Comparison of ENCODE assay signal across 2 cellular contexts in the genomic region with DNA sequence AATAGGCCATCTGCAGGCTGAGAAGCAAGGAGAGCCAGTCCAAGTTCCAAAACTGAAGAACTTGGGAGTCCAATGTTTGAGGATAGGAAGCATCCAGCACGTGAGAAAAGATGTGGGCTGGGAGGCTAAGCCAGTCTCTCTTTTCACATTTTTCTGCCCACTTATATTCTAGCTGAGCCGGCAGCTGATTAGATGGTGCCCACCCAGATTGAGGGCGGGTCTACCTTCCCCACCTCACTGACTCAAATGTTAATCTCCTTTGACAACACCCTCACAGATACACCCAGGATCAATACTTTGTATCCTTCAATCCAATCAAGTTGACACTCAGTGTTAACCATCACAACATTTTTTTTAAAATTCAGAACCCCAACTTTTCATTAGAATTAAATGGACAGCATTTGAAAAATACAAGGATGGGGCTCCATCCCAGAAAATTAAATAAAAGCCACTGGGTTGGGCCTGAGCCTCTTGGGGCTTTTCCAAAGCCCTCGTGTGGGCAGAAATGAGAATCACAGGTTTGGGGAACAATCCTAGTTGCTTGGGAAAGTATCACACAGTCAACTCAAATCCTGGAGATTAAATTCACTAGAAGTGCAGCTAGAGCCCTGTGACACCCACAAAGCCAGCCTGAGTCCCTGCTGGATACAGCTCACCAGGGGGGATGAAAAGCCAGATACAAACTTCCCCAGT.
TF ChIP-seq lines count a peak whose summit lies in the region.

No MANE protein-coding gene starts in this region.

TF ChIP-seq in HepG2, 621 proteins besides CTCF, POLR2A, EP300 and RAD21:
- TF ChIP-seq, protein P1, sequence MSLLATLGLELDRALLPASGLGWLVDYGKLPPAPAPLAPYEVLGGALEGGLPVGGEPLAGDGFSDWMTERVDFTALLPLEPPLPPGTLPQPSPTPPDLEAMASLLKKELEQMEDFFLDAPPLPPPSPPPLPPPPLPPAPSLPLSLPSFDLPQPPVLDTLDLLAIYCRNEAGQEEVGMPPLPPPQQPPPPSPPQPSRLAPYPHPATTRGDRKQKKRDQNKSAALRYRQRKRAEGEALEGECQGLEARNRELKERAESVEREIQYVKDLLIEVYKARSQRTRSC (CRISPR knock-in tag; IDR thresholded peaks at IDR 0.05; ENCODE audit: low read depth): no peak
- TF ChIP-seq, protein P2, sequence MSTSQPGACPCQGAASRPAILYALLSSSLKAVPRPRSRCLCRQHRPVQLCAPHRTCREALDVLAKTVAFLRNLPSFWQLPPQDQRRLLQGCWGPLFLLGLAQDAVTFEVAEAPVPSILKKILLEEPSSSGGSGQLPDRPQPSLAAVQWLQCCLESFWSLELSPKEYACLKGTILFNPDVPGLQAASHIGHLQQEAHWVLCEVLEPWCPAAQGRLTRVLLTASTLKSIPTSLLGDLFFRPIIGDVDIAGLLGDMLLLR (CRISPR knock-in tag; IDR thresholded peaks at IDR 0.05): no peak
- TF ChIP-seq NFATC3 (CRISPR knock-in tag; IDR thresholded peaks at IDR 0.05): no peak
- TF ChIP-seq, protein P3, sequence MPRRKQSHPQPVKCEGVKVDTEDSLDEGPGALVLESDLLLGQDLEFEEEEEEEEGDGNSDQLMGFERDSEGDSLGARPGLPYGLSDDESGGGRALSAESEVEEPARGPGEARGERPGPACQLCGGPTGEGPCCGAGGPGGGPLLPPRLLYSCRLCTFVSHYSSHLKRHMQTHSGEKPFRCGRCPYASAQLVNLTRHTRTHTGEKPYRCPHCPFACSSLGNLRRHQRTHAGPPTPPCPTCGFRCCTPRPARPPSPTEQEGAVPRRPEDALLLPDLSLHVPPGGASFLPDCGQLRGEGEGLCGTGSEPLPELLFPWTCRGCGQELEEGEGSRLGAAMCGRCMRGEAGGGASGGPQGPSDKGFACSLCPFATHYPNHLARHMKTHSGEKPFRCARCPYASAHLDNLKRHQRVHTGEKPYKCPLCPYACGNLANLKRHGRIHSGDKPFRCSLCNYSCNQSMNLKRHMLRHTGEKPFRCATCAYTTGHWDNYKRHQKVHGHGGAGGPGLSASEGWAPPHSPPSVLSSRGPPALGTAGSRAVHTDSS (CRISPR knock-in tag; conservative IDR thresholded peaks at IDR 0.05): no peak
- TF ChIP-seq MEF2D (CRISPR knock-in tag; IDR thresholded peaks at IDR 0.05): no peak
- no peak for TF ChIP-seq ZNF292 (CRISPR knock-in tag; IDR thresholded peaks at IDR 0.05; ENCODE audit: borderline replicate concordance, low read depth)
- no peak for TF ChIP-seq NFE2L2 (IDR thresholded peaks at IDR 0.05; ENCODE audit: low read length)
- TF ChIP-seq ZNF510 (CRISPR knock-in tag; IDR thresholded peaks at IDR 0.05; ENCODE audit: low read depth): no peak
- TF ChIP-seq ZNF891 (CRISPR knock-in tag; IDR thresholded peaks at IDR 0.05): no peak
- TF ChIP-seq, protein P4, sequence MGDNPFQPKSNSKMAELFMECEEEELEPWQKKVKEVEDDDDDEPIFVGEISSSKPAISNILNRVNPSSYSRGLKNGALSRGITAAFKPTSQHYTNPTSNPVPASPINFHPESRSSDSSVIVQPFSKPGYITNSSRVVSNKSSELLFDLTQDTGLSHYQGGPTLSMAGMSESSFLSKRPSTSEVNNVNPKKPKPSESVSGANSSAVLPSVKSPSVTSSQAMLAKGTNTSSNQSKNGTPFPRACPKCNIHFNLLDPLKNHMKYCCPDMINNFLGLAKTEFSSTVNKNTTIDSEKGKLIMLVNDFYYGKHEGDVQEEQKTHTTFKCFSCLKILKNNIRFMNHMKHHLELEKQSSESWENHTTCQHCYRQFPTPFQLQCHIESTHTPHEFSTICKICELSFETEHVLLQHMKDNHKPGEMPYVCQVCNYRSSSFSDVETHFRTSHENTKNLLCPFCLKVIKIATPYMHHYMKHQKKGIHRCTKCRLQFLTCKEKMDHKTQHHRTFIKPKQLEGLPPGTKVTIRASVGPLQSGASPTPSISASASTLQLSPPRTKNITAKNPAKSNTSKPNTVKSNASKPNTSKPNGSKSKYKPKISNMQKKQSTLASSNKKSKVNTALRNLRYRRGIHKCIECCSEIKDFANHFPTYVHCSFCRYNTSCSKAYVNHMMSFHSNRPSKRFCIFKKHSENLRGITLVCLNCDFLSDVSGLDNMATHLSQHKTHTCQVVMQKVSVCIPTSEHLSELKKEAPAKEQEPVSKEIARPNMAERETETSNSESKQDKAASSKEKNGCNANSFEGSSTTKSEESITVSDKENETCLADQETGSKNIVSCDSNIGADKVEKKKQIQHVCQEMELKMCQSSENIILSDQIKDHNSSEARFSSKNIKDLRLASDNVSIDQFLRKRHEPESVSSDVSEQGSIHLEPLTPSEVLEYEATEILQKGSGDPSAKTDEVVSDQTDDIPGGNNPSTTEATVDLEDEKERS (CRISPR knock-in tag; IDR thresholded peaks at IDR 0.05): no peak

TF ChIP-seq in SK-N-SH, 30 proteins besides CTCF, POLR2A, EP300 and RAD21:
- TF ChIP-seq, protein P5, sequence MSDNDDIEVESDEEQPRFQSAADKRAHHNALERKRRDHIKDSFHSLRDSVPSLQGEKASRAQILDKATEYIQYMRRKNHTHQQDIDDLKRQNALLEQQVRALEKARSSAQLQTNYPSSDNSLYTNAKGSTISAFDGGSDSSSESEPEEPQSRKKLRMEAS (IDR thresholded peaks at IDR 0.05; ENCODE audit: low read depth): no peak
